11 cellular contexts compared by ENCODE assay signal in genomic region chr2:46701152-46701551, GRCh38. TPM values are rescaled to one million over a fixed set of nuclear protein-coding genes. Genes with fewer than 3 reads are reported as not detected.
DNase-seq lines count a peak whose midpoint lies in the region; ATAC-seq, FAIRE-seq and TF ChIP-seq lines count a peak whose summit lies in the region.
"Had no signal": no experiment of that assay in that cellular context is flagged by ENCODE, and none has a peak within 500 bp of the region (broad histone marks: within the 10 kb centered on the region; RNA-seq: fewer than 3 reads in every experiment).

No MANE protein-coding gene starts in this region.

- H3K27me3 ChIP-seq in H9 (ENCODE audit: insufficient read depth, low read length): no peaks in the 10 kb centered on the region; the same call in 1 of the 2 replicates
- no peaks in the 10 kb centered on the region for H3K27me3 ChIP-seq in small intestine (ENCODE audit: control insufficient read depth in 2 of 2, insufficient read depth in 2 of 2, low read length in 2 of 2)
- no peaks in the 10 kb centered on the region for H3K27me3 ChIP-seq in mesendoderm (ENCODE audit: insufficient read depth, low read length, poor library complexity)
- H3K27me3 ChIP-seq: right atrium auricular region had no signal

- peak overlapping the region; percentile 1 to 63; a peak in 3 of 5 replicates for H3K4me3 Mint-ChIP-seq in H9
- H3K4me3 Mint-ChIP-seq: activated CD8-positive, alpha-beta T cell treated with anti-CD3 and anti-CD28 coated beads for 36 hours; stimulated activated naive CD8-positive, alpha-beta T cell treated with anti-CD3 and anti-CD28 coated beads, Interleukin-15, Interleukin-2, amounts not matched to agents 100 ng/mL and 50 ng/mL, for 24 hours had no signal

- WGBS in H9 (ENCODE audit: extremely low coverage, insufficient read length, low lambda C conversion rate): no CpG with 5 or more reads among the region's 1 CpG
- 13 to 34% (median 34%) methylated on average over 1 of the region's 1 CpG for WGBS in small intestine, 3 donors
- no CpG with 5 or more reads among the region's 1 CpG for WGBS in mesendoderm (ENCODE audit: extremely low coverage, insufficient coverage, low lambda C conversion rate)

- H3K79me2 ChIP-seq in H9 (ENCODE audit: insufficient read depth, low read length): peaks cover 20% of the 10 kb centered on the region; the same call in 1 of the 2 replicates
- H3K79me2 ChIP-seq in mesendoderm (ENCODE audit: control insufficient read depth, insufficient read depth, low read length): peaks cover 31% of the 10 kb centered on the region

- FAIRE-seq in small intestine (lab: Jason Lieb, UNC): no peak
- no peak for FAIRE-seq in GM12891 (lab: Jason Lieb, UNC)

- peak overlapping the region; percentile 84 for H3K4me3 ChIP-seq in fibroblast of villous mesenchyme (ENCODE audit: low read depth, low read length)
- no peak overlapping the region for H3K4me3 ChIP-seq in small intestine (ENCODE audit: low read depth in 1 of 2, low read length in 2 of 2)
- H3K4me3 ChIP-seq in mesendoderm (ENCODE audit: low read length): no peak overlapping the region

- H2BK15ac ChIP-seq in H9 (ENCODE audit: low read depth, low read length) (no peak overlapping the region), mesendoderm (replicated peaks; ENCODE audit: low read depth) (no peak overlapping the region)

- no peak overlapping the region for H3K56ac ChIP-seq in H9 (ENCODE audit: insufficient read length, low read depth, low read length)
- no peak overlapping the region for H3K56ac ChIP-seq in mesendoderm (ENCODE audit: low read length)

- no peak overlapping the region for H3T11ph ChIP-seq in H9 (ENCODE audit: low read length)

- no peaks in the 10 kb centered on the region for H3K27me3 Mint-ChIP-seq in H9 (ENCODE audit: low read depth)
- H3K27me3 Mint-ChIP-seq: activated CD8-positive, alpha-beta T cell treated with anti-CD3 and anti-CD28 coated beads for 36 hours; stimulated activated naive CD8-positive, alpha-beta T cell treated with anti-CD3 and anti-CD28 coated beads, Interleukin-15, Interleukin-2, amounts not matched to agents 100 ng/mL and 50 ng/mL, for 24 hours had no signal

- H2BK12ac ChIP-seq in H9 (ENCODE audit: insufficient read length, low read depth, low read length): no peak overlapping the region

- no peak for ATAC-seq in SK-N-SH treated with all-trans-retinoic acid at 6 μM for 48 hours
- ATAC-seq: activated CD8-positive, alpha-beta T cell treated with anti-CD3 and anti-CD28 coated beads for 36 hours had no signal

- H3K4me2 ChIP-seq in H9 (ENCODE audit: insufficient read depth, insufficient read length, low read length): no peak overlapping the region
- H3K4me2 ChIP-seq in mesendoderm (ENCODE audit: low read length): no peak overlapping the region

- peak overlapping the region in 1 of 3 experiments; percentile 56; a peak in 2 of 7 replicates for H3K27ac Mint-ChIP-seq in H9
- H3K27ac Mint-ChIP-seq: activated CD8-positive, alpha-beta T cell treated with anti-CD3 and anti-CD28 coated beads for 36 hours; stimulated activated naive CD8-positive, alpha-beta T cell treated with anti-CD3 and anti-CD28 coated beads, Interleukin-15, Interleukin-2, amounts not matched to agents 100 ng/mL and 50 ng/mL, for 24 hours had no signal

- H2BK120ac ChIP-seq in H9 (ENCODE audit: low read depth, low read length, poor library complexity, severe bottlenecking) (no peak overlapping the region), mesendoderm (ENCODE audit: low read depth, low read length) (no peak overlapping the region)

- H3K27ac ChIP-seq in H9 (ENCODE audit: insufficient read length, low read depth, low read length) (no peak overlapping the region), small intestine (ENCODE audit: low read depth in 1 of 2, low read length in 1 of 2) (no peak overlapping the region), mesendoderm (ENCODE audit: low read depth, low read length) (no peak overlapping the region)
- H3K27ac ChIP-seq: right atrium auricular region had no signal

- H3K36me3 ChIP-seq in small intestine (ENCODE audit: control insufficient read depth in 2 of 2, insufficient read depth in 2 of 2, low read length in 2 of 2) (no peaks in the 10 kb centered on the region), mesendoderm (ENCODE audit: control insufficient read depth, insufficient read depth, low read length) (no peaks in the 10 kb centered on the region)
- H3K36me3 ChIP-seq: right atrium auricular region had no signal

- no peak for TF ChIP-seq CTCF in H9 (conservative IDR thresholded peaks at IDR 0.05)
- no peak for TF ChIP-seq CTCF in fibroblast of villous mesenchyme (IDR thresholded peaks at IDR 0.05; ENCODE audit: insufficient read depth, low read depth, low read length)

- H2BK5ac ChIP-seq in H9 (ENCODE audit: insufficient read length, low read length): no peak overlapping the region
- H2BK5ac ChIP-seq in mesendoderm (ENCODE audit: low read length): no peak overlapping the region

- DNase-seq in H9: no peak
- DNase-seq in fibroblast of villous mesenchyme (ENCODE audit: low read depth): peak; percentile 64
- peak; percentile 8 for DNase-seq in small intestine
- DNase-seq in 8988T: no peak
- DNase-seq in mesendoderm: no peak
- no peak for DNase-seq in GM12891 (ENCODE audit: insufficient read length, low spot score)
- DNase-seq: activated CD8-positive, alpha-beta T cell treated with anti-CD3 and anti-CD28 coated beads for 36 hours; NCI-H1694 treated with DMSO at 0.1 percent for 48 hours had no signal

- no peak overlapping the region for H3K4ac ChIP-seq in H9 (ENCODE audit: low read depth, low read length)
- no peak overlapping the region for H3K4ac ChIP-seq in mesendoderm (ENCODE audit: low read depth, low read length)

- no peak overlapping the region for H2AFZ ChIP-seq in H9 (ENCODE audit: low read length)

- H3K14ac ChIP-seq in H9 (ENCODE audit: insufficient read depth, low read length): no peak overlapping the region

- no peak overlapping the region for H3K18ac ChIP-seq in H9 (ENCODE audit: insufficient read length, low read depth, low read length)
- no peak overlapping the region for H3K18ac ChIP-seq in mesendoderm (ENCODE audit: low read length)

- H4K20me1 ChIP-seq in H9 (ENCODE audit: control insufficient read depth, insufficient read depth, insufficient read length): no peaks in the 10 kb centered on the region

- H4K91ac ChIP-seq in H9 (ENCODE audit: insufficient read length, low read depth, low read length): no peak overlapping the region

- H3K4me1 Mint-ChIP-seq in H9: peaks cover 39 to 52% of the 10 kb centered on the region in 2 experiments

- H3K9me3 ChIP-seq in H9 (ENCODE audit: control insufficient read depth, low read depth, low read length) (no peaks in the 10 kb centered on the region), small intestine (ENCODE audit: control insufficient read depth, low read depth) (no peaks in the 10 kb centered on the region)
- H3K9me3 ChIP-seq: right atrium auricular region had no signal

- no peak overlapping the region for H2BK20ac ChIP-seq in H9 (ENCODE audit: low read depth, low read length, poor library complexity, severe bottlenecking)

- H3K4me1 ChIP-seq in H9 (ENCODE audit: insufficient read depth, low read length) (peaks cover 21% of the 10 kb centered on the region), small intestine (ENCODE audit: control insufficient read depth in 2 of 2, insufficient read depth in 1 of 2, low read depth in 1 of 2, low read length in 1 of 2) (peaks cover 2 to 13% of the 10 kb centered on the region in 2 donors), mesendoderm (ENCODE audit: control insufficient read depth, low read depth, low read length) (peaks cover 6% of the 10 kb centered on the region)

- H4K5ac ChIP-seq in H9 (ENCODE audit: insufficient read length, low read depth, low read length): no peak overlapping the region
- H4K5ac ChIP-seq in mesendoderm (ENCODE audit: low read length): no peak overlapping the region

- H3K9me3 Mint-ChIP-seq in H9: no peaks in the 10 kb centered on the region
- H3K9me3 Mint-ChIP-seq: activated CD8-positive, alpha-beta T cell treated with anti-CD3 and anti-CD28 coated beads for 36 hours; stimulated activated naive CD8-positive, alpha-beta T cell treated with anti-CD3 and anti-CD28 coated beads, Interleukin-15, Interleukin-2, amounts not matched to agents 100 ng/mL and 50 ng/mL, for 24 hours had no signal

- H3K23me2 ChIP-seq in H9 (ENCODE audit: insufficient read length, low read depth, low read length, poor library complexity, severe bottlenecking): peaks cover 10% of the 10 kb centered on the region

- H3K23ac ChIP-seq in H9 (ENCODE audit: insufficient read length, low read depth, low read length): no peak overlapping the region
- no peak overlapping the region for H3K23ac ChIP-seq in mesendoderm (ENCODE audit: low read length)

- H2AK5ac ChIP-seq in H9 (ENCODE audit: insufficient read length, low read length): no peak overlapping the region
- H2AK5ac ChIP-seq in mesendoderm (ENCODE audit: low read length): no peak overlapping the region

- no peak overlapping the region for H3K9ac ChIP-seq in H9 (ENCODE audit: extremely low read depth, insufficient read length, low read length)
- no peak overlapping the region for H3K9ac ChIP-seq in mesendoderm (ENCODE audit: low read length)

- H3K79me1 ChIP-seq in H9 (ENCODE audit: insufficient read depth, low read depth, low read length, poor library complexity, severe bottlenecking): no peaks in the 10 kb centered on the region
- peaks cover 11% of the 10 kb centered on the region for H3K79me1 ChIP-seq in mesendoderm (ENCODE audit: low read length)

- H3K36me3 Mint-ChIP-seq in H9 (ENCODE audit: insufficient read depth in 1 of 3, low read depth in 3 of 3): peaks cover 0 to 3% (median 2%) of the 10 kb centered on the region in 3 experiments; a peak in 2 of 7 replicates

- TF ChIP-seq POLR2A in GM12891 (IDR thresholded peaks at IDR 0.05; ENCODE audit: low read depth, low read length): no peak

- H4K8ac ChIP-seq in H9 (replicated peaks; ENCODE audit: insufficient read length, low read depth, low read length) (no peak overlapping the region), mesendoderm (ENCODE audit: low read depth, low read length) (no peak overlapping the region)

TF ChIP-seq in SK-N-SH treated with all-trans-retinoic acid at 6 μM for 48 hours, 23 proteins besides CTCF, POLR2A, EP300 and RAD21:
- TF ChIP-seq ZFP3 (CRISPR knock-in tag; IDR thresholded peaks at IDR 0.05) (peak; percentile 63; the same call in 1 of the 2 replicates), ZNF70 (CRISPR knock-in tag; IDR thresholded peaks at IDR 0.05) (no peak)

TF ChIP-seq in GM12891, 5 proteins besides CTCF, POLR2A, EP300 and RAD21:
- TF ChIP-seq PAX5 (IDR thresholded peaks at IDR 0.05; ENCODE audit: insufficient read depth, low read length, severe bottlenecking): no peak
- no peak for TF ChIP-seq SPI1 (IDR thresholded peaks at IDR 0.05; ENCODE audit: low read depth, low read length)
- no peak for TF ChIP-seq POU2F2 (IDR thresholded peaks at IDR 0.05; ENCODE audit: low read depth, low read length)
- no peak for TF ChIP-seq POLR2AphosphoS5 (IDR thresholded peaks at IDR 0.05; ENCODE audit: low read depth, low read length)
- no peak for TF ChIP-seq TAF1 (IDR thresholded peaks at IDR 0.05; ENCODE audit: low read depth, low read length)

RNA-seq across cellular contexts. Expression of gene SOCS5, which starts 2.1 kb away (rescaled TPM):
- total RNA-seq in H9 (2021) (14.0 and 15.1 TPM in 2 replicates), fibroblast of villous mesenchyme (86.0 and 220 TPM in 2 replicates)
- polyA plus RNA-seq in small intestine: 1 to 10 TPM; 2.7 to 5.9 (median 3.2) TPM
- 9.1 TPM for polyA plus RNA-seq in mesendoderm (2013, experiment 1 of 2)
- polyA plus RNA-seq in mesendoderm (2013, experiment 2 of 2): 8.8 TPM
- 3.1 TPM for polyA plus RNA-seq in GM12891 (2012; ENCODE audit: low read depth, missing spikeins)

Comparison
In these comparisons a context has a peak if more than half of its experiments do, and no peak if none do; other contexts are left out.
1. DNase-seq: peak in fibroblast of villous mesenchyme (single experiment) and small intestine (single experiment); none in H9 (single experiment), 8988T (single experiment), mesendoderm (single experiment) and GM12891 (single experiment).